1 cellular context compared by ENCODE assay signal in genomic region chr16:87765776-87766484, GRCh38.
TF ChIP-seq lines count a peak whose summit lies in the region.

Gene KLHDC4 (minus strand): TSS chr16:87765986. CDS start chr16:87765890, 96 bp downstream.

TF ChIP-seq in K562, 482 proteins besides CTCF, POLR2A, EP300 and RAD21 (continued from another document and continues in another):
- TF ChIP-seq KLF16 (IDR thresholded peaks at IDR 0.05) (no peak), ZNF24 (IDR thresholded peaks at IDR 0.05) (no peak), HDAC8 (tag; IDR thresholded peaks at IDR 0.05) (no peak), BCLAF1 (IDR thresholded peaks at IDR 0.05; ENCODE audit: borderline replicate concordance in 1 of 2, control insufficient read depth in 1 of 2, low read depth in 2 of 2, low read length in 1 of 2) (no peak), GTF2B (IDR thresholded peaks at IDR 0.05; ENCODE audit: extremely low read depth, insufficient read length) (no peak), SIN3B (IDR thresholded peaks at IDR 0.05; ENCODE audit: low read depth) (peak; percentile 98), XRCC4 (IDR thresholded peaks at IDR 0.05; ENCODE audit: extremely low read depth, insufficient read depth, insufficient read length) (no peak), E2F3 (CRISPR knock-in tag; IDR thresholded peaks at IDR 0.05) (no peak), REST (CRISPR knock-in tag; IDR thresholded peaks at IDR 0.05; ENCODE audit: low read depth) (no peak), MXI1 (IDR thresholded peaks at IDR 0.05; ENCODE audit: low read depth, low read length) (peak; percentile 82), CEBPB (tag; IDR thresholded peaks at IDR 0.05) (no peak), TFE3 (CRISPR knock-in tag; IDR thresholded peaks at IDR 0.05) (no peak), TEAD1 (CRISPR knock-in tag; IDR thresholded peaks at IDR 0.05) (no peak), KDM2B (CRISPR knock-in tag; IDR thresholded peaks at IDR 0.05) (no peak), TEAD2 (tag; IDR thresholded peaks at IDR 0.05) (no peak), NFE2L1 (tag; IDR thresholded peaks at IDR 0.05; ENCODE audit: borderline replicate concordance, low read depth) (no peak), ZNF707 (CRISPR knock-in tag; conservative IDR thresholded peaks at IDR 0.05) (no peak), ZNF764 (CRISPR knock-in tag; IDR thresholded peaks at IDR 0.05; ENCODE audit: low read depth) (no peak), ZFP30 (CRISPR knock-in tag; IDR thresholded peaks at IDR 0.05; ENCODE audit: borderline replicate concordance) (no peak), UBTF (IDR thresholded peaks at IDR 0.05; ENCODE audit: borderline replicate concordance in 1 of 2, low read depth in 2 of 2, low read length in 2 of 2) (peak; percentile 70 to 81; a peak in 1 of 4 replicates), SMAD2 (IDR thresholded peaks at IDR 0.05; ENCODE audit: low read depth, low read length) (no peak), ZNF699 (CRISPR knock-in tag; IDR thresholded peaks at IDR 0.05; ENCODE audit: insufficient replicate concordance) (no peak), EGR1 (conservative IDR thresholded peaks at IDR 0.05) (no peak), BRF2 (IDR thresholded peaks at IDR 0.05; ENCODE audit: borderline replicate concordance, insufficient read depth, insufficient read length) (no peak), MGA (IDR thresholded peaks at IDR 0.05) (no peak), HINFP (tag; conservative IDR thresholded peaks at IDR 0.05; ENCODE audit: low read depth) (no peak)
